ENCODE assay signal across 1 cellular context in genomic region chr3:156274791-156275190, GRCh38.
A peak's percentile ranks its signal among the peaks of the same experiment; 100 is the strongest.
TF ChIP-seq lines count a peak whose summit lies in the region.

No MANE protein-coding gene starts in this region.

TF ChIP-seq in HepG2, 621 proteins besides CTCF, POLR2A, EP300 and RAD21 (continued from another document and continues in another):
- TF ChIP-seq E2F2 (CRISPR knock-in tag; IDR thresholded peaks at IDR 0.05; ENCODE audit: borderline replicate concordance) (no peak), RFXANK (CRISPR knock-in tag; IDR thresholded peaks at IDR 0.05) (no peak), FOXO1 (CRISPR knock-in tag; IDR thresholded peaks at IDR 0.05) (peak; percentile 69; the same call in 1 of the 2 replicates), ZMYM2 (CRISPR knock-in tag; IDR thresholded peaks at IDR 0.05) (no peak), RBFOX2 (IDR thresholded peaks at IDR 0.05; ENCODE audit: low read depth, low read length) (no peak), ZBTB40 (IDR thresholded peaks at IDR 0.05) (no peak), ZBTB40 (CRISPR knock-in tag; IDR thresholded peaks at IDR 0.05) (no peak), ZNF205 (CRISPR knock-in tag; IDR thresholded peaks at IDR 0.05) (no peak), ZNF468 (CRISPR knock-in tag; IDR thresholded peaks at IDR 0.05) (no peak), MAFG (CRISPR knock-in tag; IDR thresholded peaks at IDR 0.05) (no peak), ZNF619 (CRISPR knock-in tag; IDR thresholded peaks at IDR 0.05) (no peak), ZNF234 (CRISPR knock-in tag; conservative IDR thresholded peaks at IDR 0.05) (no peak), ZNF773 (CRISPR knock-in tag; IDR thresholded peaks at IDR 0.05; ENCODE audit: borderline replicate concordance) (no peak), ZNF609 (CRISPR knock-in tag; IDR thresholded peaks at IDR 0.05; ENCODE audit: borderline replicate concordance) (no peak), ZNF577 (CRISPR knock-in tag; IDR thresholded peaks at IDR 0.05; ENCODE audit: borderline replicate concordance, low read depth) (no peak), ZFP36 (IDR thresholded peaks at IDR 0.05; ENCODE audit: borderline replicate concordance, low read depth, low read length, partially characterized antibody) (no peak), ZNF430 (CRISPR knock-in tag; IDR thresholded peaks at IDR 0.05) (no peak), CSRNP2 (CRISPR knock-in tag; conservative IDR thresholded peaks at IDR 0.05; ENCODE audit: low read depth) (no peak), ZNF18 (CRISPR knock-in tag; IDR thresholded peaks at IDR 0.05; ENCODE audit: insufficient replicate concordance) (no peak), ATF7 (IDR thresholded peaks at IDR 0.05) (no peak), ATF7 (CRISPR knock-in tag; IDR thresholded peaks at IDR 0.05) (no peak), U2AF2 (IDR thresholded peaks at IDR 0.05; ENCODE audit: low read depth, low read length) (no peak), NFRKB (IDR thresholded peaks at IDR 0.05) (no peak), PAF1 (CRISPR knock-in tag; IDR thresholded peaks at IDR 0.05) (no peak), TOE1 (CRISPR knock-in tag; IDR thresholded peaks at IDR 0.05) (no peak), RNF219 (CRISPR knock-in tag; IDR thresholded peaks at IDR 0.05) (no peak), ZBTB39 (CRISPR knock-in tag; IDR thresholded peaks at IDR 0.05) (no peak), FOXA1 (IDR thresholded peaks at IDR 0.05) (no peak), FOXA1 (CRISPR knock-in tag; IDR thresholded peaks at IDR 0.05) (peak; percentile 29; the same call in 1 of the 2 replicates)
